In the genomic region with DNA sequence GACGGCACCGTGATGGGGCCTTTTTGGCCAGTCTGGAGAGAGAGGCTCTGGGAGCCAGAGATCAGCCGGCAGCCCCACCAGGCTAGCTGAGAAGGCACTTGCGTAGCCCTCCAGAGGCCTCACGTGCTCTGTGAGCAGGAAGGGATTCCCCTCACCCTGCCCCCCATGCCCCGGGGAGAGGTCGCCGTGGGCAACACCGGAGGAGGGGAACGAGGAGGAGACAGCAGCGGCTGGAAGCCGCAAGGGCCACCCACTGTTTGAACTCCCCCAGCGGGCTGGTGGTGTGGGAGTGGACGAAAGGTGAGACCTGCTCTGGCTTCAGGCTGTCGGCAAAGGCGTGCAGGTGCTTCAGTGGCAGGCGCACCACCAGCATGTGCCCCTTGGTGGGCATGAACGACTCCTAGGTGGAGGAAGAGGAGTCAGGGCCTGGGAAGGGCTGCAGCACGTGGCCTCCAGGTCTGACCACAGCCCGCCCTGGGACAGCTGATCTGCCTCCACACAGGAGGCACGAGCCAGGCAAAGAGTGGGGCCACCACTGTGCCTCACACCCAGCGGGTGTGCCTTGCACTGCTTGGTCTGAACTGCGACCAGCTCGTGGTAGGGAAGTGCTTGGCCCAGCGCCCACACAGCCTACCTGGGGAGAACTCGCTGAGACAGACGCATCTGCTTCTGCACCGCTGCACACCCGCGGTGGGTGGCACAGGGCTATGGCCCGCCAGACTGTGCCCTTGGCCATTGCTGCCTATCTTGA, we compare ENCODE assay signal across 16 cellular contexts.
A peak's percentile ranks its signal among the peaks of the same experiment; 100 is the strongest.
DNase-seq lines count a peak whose midpoint lies in the region; FAIRE-seq and TF ChIP-seq lines count a peak whose summit lies in the region.
"Had no signal": no experiment of that assay in that cellular context is flagged by ENCODE, and none has a peak within 500 bp of the region (broad histone marks: within the 10 kb centered on the region; RNA-seq: fewer than 3 reads in every experiment).

No MANE protein-coding gene starts in this region.

- H3K9me3 Mint-ChIP-seq in chondrocyte (ENCODE audit: low read depth) = no peaks in the 10 kb centered on the region
- no peaks in the 10 kb centered on the region for H3K9me3 Mint-ChIP-seq in activated naive CD8-positive, alpha-beta T cell treated with anti-CD3 and anti-CD28 coated beads for 36 hours
- H3K9me3 Mint-ChIP-seq: CD4-positive, CD25-positive, alpha-beta regulatory T cell; central memory CD8-positive, alpha-beta T cell; effector memory CD8-positive, alpha-beta T cell; type B pancreatic cell had no signal

- TF ChIP-seq CTCF in chondrocyte (IDR thresholded peaks at IDR 0.05) = no peak

- no peaks in the 10 kb centered on the region for H3K36me3 ChIP-seq in small intestine (ENCODE audit: control insufficient read depth in 2 of 2, insufficient read depth in 2 of 2, low read length in 2 of 2)
- H3K36me3 ChIP-seq: pancreas had no signal

- H3K9me3 ChIP-seq in small intestine (ENCODE audit: control insufficient read depth, low read depth) = no peaks in the 10 kb centered on the region
- H3K9me3 ChIP-seq: pancreas had no signal

- no peak overlapping the region for H3K27ac Mint-ChIP-seq in chondrocyte (ENCODE audit: unreplicated experiment)
- H3K27ac Mint-ChIP-seq in activated naive CD8-positive, alpha-beta T cell treated with anti-CD3 and anti-CD28 coated beads for 36 hours = no peak overlapping the region
- H3K27ac Mint-ChIP-seq: CD4-positive, CD25-positive, alpha-beta regulatory T cell; effector memory CD8-positive, alpha-beta T cell had no signal

- H3K4me1 ChIP-seq in small intestine (ENCODE audit: control insufficient read depth in 2 of 2, insufficient read depth in 1 of 2, low read depth in 1 of 2, low read length in 1 of 2) = no peaks in the 10 kb centered on the region
- H3K4me1 ChIP-seq: pancreas had no signal

- H3K27me3 ChIP-seq in small intestine (ENCODE audit: control insufficient read depth in 2 of 2, insufficient read depth in 2 of 2, low read length in 2 of 2) = no peaks in the 10 kb centered on the region
- H3K27me3 ChIP-seq: pancreas had no signal

- no peak for FAIRE-seq in small intestine (lab: Jason Lieb, UNC)
- FAIRE-seq: pancreas had no signal

- DNase-seq in NCI-H1436 (lab: John Stamatoyannopoulos, UW) (peak; percentile 8), NCI-H1436 treated with DMSO at 0.1 percent for 48 hours (lab: John Stamatoyannopoulos, UW) (no peak), NCI-H1105 treated with DMSO at 0.1 percent for 48 hours (lab: John Stamatoyannopoulos, UW) (peak; percentile 12), chondrocyte (ENCODE audit: low spot score) (peak; percentile 92), small intestine (peak; percentile 46), SKM-1 treated with dmso at 0.1 percent for 144 hours (lab: John Stamatoyannopoulos, UW; ENCODE audit: unreplicated experiment) (no peak), NCI-H2081 treated with DMSO at 0.1 percent for 48 hours (lab: John Stamatoyannopoulos, UW) (no peak)
- no peak for DNase-seq in activated naive CD8-positive, alpha-beta T cell treated with anti-CD3 and anti-CD28 coated beads for 36 hours
- DNase-seq: activated effector memory CD4-positive, alpha-beta T cell treated with Interleukin-2 at 50 U/mL for 16 hours; CD4-positive, CD25-positive, alpha-beta regulatory T cell; effector memory CD8-positive, alpha-beta T cell; T-helper 2 cell had no signal

- H3K4me1 Mint-ChIP-seq in chondrocyte (ENCODE audit: low read depth) = no peaks in the 10 kb centered on the region
- peaks cover 12% of the 10 kb centered on the region for H3K4me1 Mint-ChIP-seq in activated naive CD8-positive, alpha-beta T cell treated with anti-CD3 and anti-CD28 coated beads for 36 hours

- H3K4me3 Mint-ChIP-seq in chondrocyte (ENCODE audit: unreplicated experiment) = no peak overlapping the region
- no peak overlapping the region for H3K4me3 Mint-ChIP-seq in activated naive CD8-positive, alpha-beta T cell treated with anti-CD3 and anti-CD28 coated beads for 36 hours
- H3K4me3 Mint-ChIP-seq: central memory CD8-positive, alpha-beta T cell had no signal

- H3K27ac ChIP-seq in small intestine (ENCODE audit: low read depth in 1 of 2, low read length in 1 of 2) = no peak overlapping the region

- no peaks in the 10 kb centered on the region for H3K27me3 Mint-ChIP-seq in chondrocyte (ENCODE audit: low read depth)
- no peaks in the 10 kb centered on the region for H3K27me3 Mint-ChIP-seq in activated naive CD8-positive, alpha-beta T cell treated with anti-CD3 and anti-CD28 coated beads for 36 hours
- H3K27me3 Mint-ChIP-seq: central memory CD8-positive, alpha-beta T cell; effector memory CD8-positive, alpha-beta T cell; type B pancreatic cell had no signal

- no peak overlapping the region for H3K4me3 ChIP-seq in small intestine (ENCODE audit: low read depth in 1 of 2, low read length in 2 of 2)
- H3K4me3 ChIP-seq: pancreas, smooth muscle cell had no signal

- 20 to 56% (median 35%) methylated on average over 30 to 31 of the region's 31 CpGs for WGBS in small intestine, 3 donors

- no peaks in the 10 kb centered on the region for H3K36me3 Mint-ChIP-seq in chondrocyte (ENCODE audit: low read depth)
- H3K36me3 Mint-ChIP-seq in activated naive CD8-positive, alpha-beta T cell treated with anti-CD3 and anti-CD28 coated beads for 36 hours = no peaks in the 10 kb centered on the region
- H3K36me3 Mint-ChIP-seq: CD4-positive, CD25-positive, alpha-beta regulatory T cell; type B pancreatic cell had no signal

Comparison
In these comparisons a context has a peak if more than half of its experiments do, and no peak if none do; other contexts are left out.
1. DNase-seq: peak in NCI-H1436 (single experiment), NCI-H1105 treated with DMSO at 0.1 percent for 48 hours (single experiment), chondrocyte (single experiment) and small intestine (single experiment); none in NCI-H1436 treated with DMSO at 0.1 percent for 48 hours (single experiment), activated naive CD8-positive, alpha-beta T cell treated with anti-CD3 and anti-CD28 coated beads for 36 hours (single experiment), SKM-1 treated with dmso at 0.1 percent for 144 hours (single experiment) and NCI-H2081 treated with DMSO at 0.1 percent for 48 hours (single experiment).